ENCODE assay signal across 7 cellular contexts in the genomic region with DNA sequence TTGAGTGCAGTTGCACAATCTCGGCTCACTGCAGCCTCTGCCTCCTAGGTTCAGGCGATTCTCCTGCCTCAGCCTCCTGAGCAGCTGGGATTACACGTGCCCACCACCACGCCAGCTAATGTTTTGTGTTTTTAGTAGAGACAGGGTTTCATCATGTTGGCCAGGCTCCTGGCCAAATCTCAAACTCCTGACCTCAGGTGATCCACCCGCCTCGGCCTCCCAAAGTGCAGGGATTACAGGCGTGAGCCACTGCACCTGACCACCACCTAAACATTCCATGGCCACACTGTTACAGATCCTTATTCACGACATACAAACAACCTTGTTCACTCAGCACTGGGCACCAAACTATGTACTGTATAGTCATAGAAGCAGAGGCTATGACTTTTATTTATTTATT.
DNase-seq lines count a peak whose midpoint lies in the region; ATAC-seq and TF ChIP-seq lines count a peak whose summit lies in the region.
"Not testable (repeated sequence)": the region's sequence is repeated elsewhere in the genome, so short reads cannot be mapped to it uniquely, and the experiment has no call there.

No MANE protein-coding gene starts in this region.

- not testable (repeated sequence) for H3K27me3 Mint-ChIP-seq in HFFc6 (ENCODE audit: insufficient read depth); T-helper 17 cell; activated CD4-positive, alpha-beta memory T cell treated with anti-CD3 and anti-CD28 coated beads for 36 hours; activated T-helper 1 cell treated with anti-CD3 and anti-CD28 coated beads, Interleukin-12 subunit alpha, Interleukin-12 subunit beta, Interleukin-2, Interleukin-4 antibody, amounts not matched to agents 30 ng/mL and 10 ng/mL and 1 ng/mL, durations not matched to agents 14 hours and 24 hours and 36 hours (ENCODE audit: insufficient read depth); chondrocyte (ENCODE audit: low read depth); natural killer cell treated with Interleukin-12 subunit alpha and Interleukin-12 subunit beta and Interleukin-15 and Interleukin-18, amount 100 ng/mL, for 72 hours

- H3K27ac Mint-ChIP-seq in HFFc6, result peak overlapping the region; percentile 48; the same call in 1 of the 2 replicates
- peak overlapping the region; percentile 72 for H3K27ac Mint-ChIP-seq in T-helper 17 cell
- H3K27ac Mint-ChIP-seq in activated CD4-positive, alpha-beta memory T cell treated with anti-CD3 and anti-CD28 coated beads for 36 hours, result peak overlapping the region; percentile 76
- peak overlapping the region; percentile 47 for H3K27ac Mint-ChIP-seq in activated T-helper 1 cell treated with anti-CD3 and anti-CD28 coated beads, Interleukin-12 subunit alpha, Interleukin-12 subunit beta, Interleukin-2, Interleukin-4 antibody, amounts not matched to agents 30 ng/mL and 10 ng/mL and 1 ng/mL, durations not matched to agents 14 hours and 24 hours and 36 hours
- H3K27ac Mint-ChIP-seq in chondrocyte (ENCODE audit: unreplicated experiment), result peak overlapping the region; percentile 65
- peak overlapping the region; percentile 67 to 68 for H3K27ac Mint-ChIP-seq in natural killer cell treated with Interleukin-12 subunit alpha and Interleukin-12 subunit beta and Interleukin-15 and Interleukin-18, amount 100 ng/mL, for 72 hours
- H3K27ac Mint-ChIP-seq in stimulated activated effector memory CD8-positive, alpha-beta T cell treated with anti-CD3 and anti-CD28 coated beads, Interleukin-12 subunit alpha, Interleukin-12 subunit beta, amount 100 ng/mL, for 72 hours, result peak overlapping the region; percentile 74

- not testable (repeated sequence) for H3K4me3 Mint-ChIP-seq in HFFc6; activated CD4-positive, alpha-beta memory T cell treated with anti-CD3 and anti-CD28 coated beads for 36 hours; activated T-helper 1 cell treated with anti-CD3 and anti-CD28 coated beads, Interleukin-12 subunit alpha, Interleukin-12 subunit beta, Interleukin-2, Interleukin-4 antibody, amounts not matched to agents 30 ng/mL and 10 ng/mL and 1 ng/mL, durations not matched to agents 14 hours and 24 hours and 36 hours; chondrocyte (ENCODE audit: unreplicated experiment); natural killer cell treated with Interleukin-12 subunit alpha and Interleukin-12 subunit beta and Interleukin-15 and Interleukin-18, amount 100 ng/mL, for 72 hours; stimulated activated effector memory CD8-positive, alpha-beta T cell treated with anti-CD3 and anti-CD28 coated beads, Interleukin-12 subunit alpha, Interleukin-12 subunit beta, amount 100 ng/mL, for 72 hours
- H3K4me3 Mint-ChIP-seq in T-helper 17 cell, result peak overlapping the region; percentile 19

- H3K9me3 ChIP-seq in T-helper 17 cell (ENCODE audit: control insufficient read depth, low read length, poor library complexity, severe bottlenecking), result not testable (repeated sequence)

- TF ChIP-seq CTCF in HFFc6 (IDR thresholded peaks at IDR 0.05); chondrocyte (IDR thresholded peaks at IDR 0.05): not testable (repeated sequence)

- H3K4me1 Mint-ChIP-seq in HFFc6 (ENCODE audit: low read depth) (peaks cover 73% of the 10 kb centered on the region), T-helper 17 cell (peaks cover 52% of the 10 kb centered on the region), chondrocyte (ENCODE audit: low read depth) (peaks cover 45% of the 10 kb centered on the region)
- peaks cover 64% of the 10 kb centered on the region for H3K4me1 Mint-ChIP-seq in activated CD4-positive, alpha-beta memory T cell treated with anti-CD3 and anti-CD28 coated beads for 36 hours (ENCODE audit: low read depth)
- peaks cover 70% of the 10 kb centered on the region for H3K4me1 Mint-ChIP-seq in activated T-helper 1 cell treated with anti-CD3 and anti-CD28 coated beads, Interleukin-12 subunit alpha, Interleukin-12 subunit beta, Interleukin-2, Interleukin-4 antibody, amounts not matched to agents 30 ng/mL and 10 ng/mL and 1 ng/mL, durations not matched to agents 14 hours and 24 hours and 36 hours (ENCODE audit: low read depth)
- peaks cover 24 to 37% of the 10 kb centered on the region in 2 donors for H3K4me1 Mint-ChIP-seq in natural killer cell treated with Interleukin-12 subunit alpha and Interleukin-12 subunit beta and Interleukin-15 and Interleukin-18, amount 100 ng/mL, for 72 hours (ENCODE audit: low read depth in 2 of 2)
- H3K4me1 Mint-ChIP-seq in stimulated activated effector memory CD8-positive, alpha-beta T cell treated with anti-CD3 and anti-CD28 coated beads, Interleukin-12 subunit alpha, Interleukin-12 subunit beta, amount 100 ng/mL, for 72 hours, result peaks cover 41% of the 10 kb centered on the region

- peaks cover 27% of the 10 kb centered on the region for H3K36me3 Mint-ChIP-seq in HFFc6 (ENCODE audit: low read depth)
- H3K36me3 Mint-ChIP-seq in T-helper 17 cell (ENCODE audit: low read depth); activated CD4-positive, alpha-beta memory T cell treated with anti-CD3 and anti-CD28 coated beads for 36 hours; chondrocyte (ENCODE audit: low read depth); natural killer cell treated with Interleukin-12 subunit alpha and Interleukin-12 subunit beta and Interleukin-15 and Interleukin-18, amount 100 ng/mL, for 72 hours; stimulated activated effector memory CD8-positive, alpha-beta T cell treated with anti-CD3 and anti-CD28 coated beads, Interleukin-12 subunit alpha, Interleukin-12 subunit beta, amount 100 ng/mL, for 72 hours: not testable (repeated sequence)
- peaks cover 29% of the 10 kb centered on the region for H3K36me3 Mint-ChIP-seq in activated T-helper 1 cell treated with anti-CD3 and anti-CD28 coated beads, Interleukin-12 subunit alpha, Interleukin-12 subunit beta, Interleukin-2, Interleukin-4 antibody, amounts not matched to agents 30 ng/mL and 10 ng/mL and 1 ng/mL, durations not matched to agents 14 hours and 24 hours and 36 hours (ENCODE audit: low read depth)

- POLR2A ChIA-PET in activated CD4-positive, alpha-beta memory T cell treated with anti-CD3 and anti-CD28 coated beads for 36 hours (lab: Charles Lee), result not testable (repeated sequence)

- H3K9me3 Mint-ChIP-seq in HFFc6, result peaks cover 35% of the 10 kb centered on the region
- not testable (repeated sequence) for H3K9me3 Mint-ChIP-seq in activated CD4-positive, alpha-beta memory T cell treated with anti-CD3 and anti-CD28 coated beads for 36 hours; chondrocyte (ENCODE audit: low read depth); natural killer cell treated with Interleukin-12 subunit alpha and Interleukin-12 subunit beta and Interleukin-15 and Interleukin-18, amount 100 ng/mL, for 72 hours; stimulated activated effector memory CD8-positive, alpha-beta T cell treated with anti-CD3 and anti-CD28 coated beads, Interleukin-12 subunit alpha, Interleukin-12 subunit beta, amount 100 ng/mL, for 72 hours
- H3K9me3 Mint-ChIP-seq in activated T-helper 1 cell treated with anti-CD3 and anti-CD28 coated beads, Interleukin-12 subunit alpha, Interleukin-12 subunit beta, Interleukin-2, Interleukin-4 antibody, amounts not matched to agents 30 ng/mL and 10 ng/mL and 1 ng/mL, durations not matched to agents 14 hours and 24 hours and 36 hours, result peaks cover 24% of the 10 kb centered on the region

- CTCF ChIA-PET in activated CD4-positive, alpha-beta memory T cell treated with anti-CD3 and anti-CD28 coated beads for 36 hours (lab: Charles Lee), result interaction anchor here (1.7 kb wide), 1 partner anchor 14 kb away, joined by 8 read pairs; no protein-coding TSS in a partner anchor

- DNase-seq in HFFc6; T-helper 17 cell; activated CD4-positive, alpha-beta memory T cell treated with anti-CD3 and anti-CD28 coated beads for 36 hours; activated T-helper 1 cell treated with anti-CD3 and anti-CD28 coated beads, Interleukin-12 subunit alpha, Interleukin-12 subunit beta, Interleukin-2, Interleukin-4 antibody, amounts not matched to agents 30 ng/mL and 10 ng/mL and 1 ng/mL, durations not matched to agents 14 hours and 24 hours and 36 hours (ENCODE audit: low spot score); chondrocyte (ENCODE audit: low spot score); natural killer cell treated with Interleukin-12 subunit alpha and Interleukin-12 subunit beta and Interleukin-15 and Interleukin-18, amount 100 ng/mL, for 72 hours (ENCODE audit: low spot score); stimulated activated effector memory CD8-positive, alpha-beta T cell treated with anti-CD3 and anti-CD28 coated beads, Interleukin-12 subunit alpha, Interleukin-12 subunit beta, amount 100 ng/mL, for 72 hours (ENCODE audit: low spot score in 2 of 2): not testable (repeated sequence)

- intact Hi-C loops in activated CD4-positive, alpha-beta memory T cell treated with anti-CD3 and anti-CD28 coated beads for 36 hours (cut with micrococcal nuclease), result not testable (repeated sequence)
- intact Hi-C loops in activated T-helper 1 cell treated with anti-CD3 and anti-CD28 coated beads, Interleukin-12 subunit alpha, Interleukin-12 subunit beta, Interleukin-2, Interleukin-4 antibody, amounts not matched to agents 30 ng/mL and 10 ng/mL and 1 ng/mL, durations not matched to agents 14 hours and 24 hours and 36 hours (cut with micrococcal nuclease), result loop anchor here (5.0 kb wide), 1 partner anchor 118 kb away; a partner anchor contains a TSS

- ATAC-seq in T-helper 17 cell; natural killer cell treated with Interleukin-12 subunit alpha and Interleukin-12 subunit beta and Interleukin-15 and Interleukin-18, amount 100 ng/mL, for 72 hours; stimulated activated effector memory CD8-positive, alpha-beta T cell treated with anti-CD3 and anti-CD28 coated beads, Interleukin-12 subunit alpha, Interleukin-12 subunit beta, amount 100 ng/mL, for 72 hours: not testable (repeated sequence)
